Comparison of ENCODE assay signal across 22 cellular contexts in the genomic region with DNA sequence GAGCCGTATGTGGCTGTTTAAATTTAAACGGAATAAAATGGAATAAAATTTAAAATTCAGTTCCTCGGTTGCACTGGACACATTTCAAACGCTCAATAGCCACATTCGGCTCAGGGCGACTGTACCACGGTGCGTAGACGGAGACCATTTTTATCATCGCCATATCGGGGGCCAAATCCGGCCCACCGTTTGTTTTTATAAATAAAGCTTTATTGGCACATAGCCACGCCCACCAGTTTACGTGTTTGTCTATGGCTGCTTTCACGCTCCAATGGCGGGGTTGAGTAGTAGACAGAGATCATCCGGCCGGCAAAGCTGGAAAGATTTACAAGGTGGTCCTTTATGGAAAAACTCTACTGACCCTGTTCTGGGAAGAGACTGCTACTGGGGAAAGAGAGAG. TPM values are rescaled to one million over a fixed set of nuclear protein-coding genes. Genes with fewer than 3 reads are reported as not detected.
A peak's percentile ranks its signal among the peaks of the same experiment; 100 is the strongest.
DNase-seq lines count a peak whose midpoint lies in the region; ATAC-seq, FAIRE-seq and TF ChIP-seq lines count a peak whose summit lies in the region.
"Had no signal": no experiment of that assay in that cellular context is flagged by ENCODE, and none has a peak within 500 bp of the region (broad histone marks: within the 10 kb centered on the region; RNA-seq: fewer than 3 reads in every experiment).

No MANE protein-coding gene starts in this region.

- TF ChIP-seq CTCF in VCaP (conservative IDR thresholded peaks at IDR 0.05) (no peak), dorsolateral prefrontal cortex (IDR thresholded peaks at IDR 0.05 in 54 of 56, conservative IDR thresholded peaks at IDR 0.05 in 2 of 56; ENCODE audit: low read depth in 1 of 56, partially characterized antibody in 56 of 56) (no peak), nephron (IDR thresholded peaks at IDR 0.05; ENCODE audit: unreplicated experiment in 3 of 3) (no peak), stomach (IDR thresholded peaks at IDR 0.05) (no peak), D721Med (IDR thresholded peaks at IDR 0.05; ENCODE audit: insufficient read depth, missing control alignments) (no peak)

- 95 to 96% (median 95%) methylated on average over 19 of the region's 19 CpGs for WGBS in stomach, 5 donors

- H3K4me3 Mint-ChIP-seq in nephron, result no peak overlapping the region
- H3K4me3 Mint-ChIP-seq: CD14-positive monocyte; CD8-positive, alpha-beta memory T cell had no signal

- no peak for TF ChIP-seq EP300 in stomach (IDR thresholded peaks at IDR 0.05)

- peaks cover 20% of the 10 kb centered on the region for H3K4me1 Mint-ChIP-seq in nephron
- H3K4me1 Mint-ChIP-seq: CD14-positive monocyte; CD8-positive, alpha-beta memory T cell had no signal

- H3K27me3 Mint-ChIP-seq in nephron (ENCODE audit: low read depth), result no peaks in the 10 kb centered on the region

- H3K27me3 ChIP-seq in dorsolateral prefrontal cortex (no peaks in the 10 kb centered on the region), stomach (no peaks in the 10 kb centered on the region)
- H3K27me3 ChIP-seq: BE2C had no signal

- intact Hi-C loops in dorsolateral prefrontal cortex (cut with DNase I) (loop anchor here in 1 of 2 donors (1.0 kb wide), 1 partner anchor 33 kb away; the partner anchor contains the start of gene PTPRS), stomach (cut with DNase I; ENCODE audit: low total_unique reads) (no loop called here)

- FAIRE-seq in D721Med (lab: Jason Lieb, UNC), result no peak
- FAIRE-seq: GM18507 had no signal

- H3K27ac ChIP-seq in VCaP (peak overlapping the region; percentile 80), dorsolateral prefrontal cortex (peak overlapping the region in 55 of 59 donors; percentile 51 to 96 (median 90)), stomach (no peak overlapping the region)

- H3K36me3 Mint-ChIP-seq in nephron (ENCODE audit: low read depth), result no peaks in the 10 kb centered on the region
- H3K36me3 Mint-ChIP-seq: CD14-positive monocyte; CD8-positive, alpha-beta memory T cell had no signal

- TF ChIP-seq POLR2A in stomach (IDR thresholded peaks at IDR 0.05), result no peak

- peak overlapping the region in 2 of 3 experiments; percentile 98 to 99 for H3K27ac Mint-ChIP-seq in nephron
- H3K27ac Mint-ChIP-seq: CD8-positive, alpha-beta memory T cell had no signal

- H3K4me3 ChIP-seq in dorsolateral prefrontal cortex, result no peak overlapping the region
- H3K4me3 ChIP-seq in stomach, result no peak overlapping the region
- H3K4me3 ChIP-seq: HAP-1 had no signal

- DNase-seq in dorsolateral prefrontal cortex (no peak), stomach (no peak), HuH-7.5 (ENCODE audit: low spot score) (no peak), D721Med (ENCODE audit: insufficient read length, low spot score) (no peak)
- DNase-seq: ACHN; Calu3; CD8-positive, alpha-beta memory T cell; DND-41; Karpas-422; NCI-H1092; NCI-H1417 treated with DMSO at 0.1 percent for 48 hours; NCI-H1694 treated with DMSO at 0.1 percent for 48 hours; NCI-H2171; NCI-H226; NCI-H510A treated with DMSO at 0.1 percent for 48 hours had no signal

- peaks cover 0 to 15% (median 8%) of the 10 kb centered on the region in 4 donors for H3K4me1 ChIP-seq in stomach
- H3K4me1 ChIP-seq: BE2C had no signal

- H3K9me3 ChIP-seq in stomach, result no peaks in the 10 kb centered on the region
- H3K9me3 ChIP-seq: BE2C, HAP-1 had no signal

- H3K9me3 Mint-ChIP-seq in nephron, result no peaks in the 10 kb centered on the region

- no peaks in the 10 kb centered on the region for H3K36me3 ChIP-seq in stomach
- H3K36me3 ChIP-seq: BE2C, HAP-1 had no signal

- ATAC-seq in HG03097 (IDR thresholded peaks at IDR 0.05; ENCODE audit: low FRiP score, unreplicated experiment), result no peak

RNA-seq across cellular contexts. Expression of gene PTPRS, which starts 33.0 kb away (rescaled TPM):
- 100 to 1,000 TPM; 163 to 282 (median 231) TPM for total RNA-seq in dorsolateral prefrontal cortex
- 100 to 1,000 TPM in 2 of 5 donors, 10 to 100 TPM in 3; 50.8 to 142 (median 67.4) TPM for total RNA-seq in stomach
- 1 to 10 TPM; 6.9 to 9.9 (median 7.0) TPM for polyA plus RNA-seq in stomach
- polyA plus RNA-seq: CD14-positive monocyte had no signal

Comparison
In these comparisons a context has a peak if more than half of its experiments do, and no peak if none do; other contexts are left out.
1. H3K27ac ChIP-seq: peak in VCaP (single experiment) and dorsolateral prefrontal cortex (55 of 59); none in stomach (0 of 5).